ENCODE assay signal across 23 cellular contexts in genomic region chr5:91024727-91025126, GRCh38.
DNase-seq lines count a peak whose midpoint lies in the region; ATAC-seq and TF ChIP-seq lines count a peak whose summit lies in the region.
"Had no signal": no experiment of that assay in that cellular context is flagged by ENCODE, and none has a peak within 500 bp of the region (broad histone marks: within the 10 kb centered on the region; RNA-seq: fewer than 3 reads in every experiment).

No MANE protein-coding gene starts in this region.

- DNase-seq in NCI-H2107 treated with DMSO at 0.1 percent for 48 hours (lab: John Stamatoyannopoulos, UW; ENCODE audit: unreplicated experiment) (peak; percentile 66), NCI-H2107 (lab: John Stamatoyannopoulos, UW) (no peak), NCI-H1436 (lab: John Stamatoyannopoulos, UW) (peak; percentile 47), astrocyte of the spinal cord (ENCODE audit: low read depth, low spot score) (peak; percentile 17), skeletal muscle cell (ENCODE audit: low read depth) (peak; percentile 65), AG08395 (ENCODE audit: low spot score) (no peak)
- DNase-seq in activated CD4-positive, alpha-beta T cell treated with anti-CD3 and anti-CD28 coated beads, Interleukin-2, amount 50 U/mL, for 4 hours = no peak
- DNase-seq: activated CD4-positive, alpha-beta T cell treated with anti-CD3 and anti-CD28 coated beads, Interleukin-2, amount 50 U/mL, for 1 hour; activated effector memory CD4-positive, alpha-beta T cell treated with Interleukin-2 at 50 U/mL for 16 hours; activated naive CD8-positive, alpha-beta T cell treated with anti-CD3 and anti-CD28 coated beads, Interleukin-2, amount 10 ng/mL, durations not matched to agents 7 days and 5 days; brain microvascular endothelial cell; colonic mucosa; effector memory CD8-positive, alpha-beta T cell; KG1; kidney; mammary epithelial cell; spleen; stimulated activated CD4-positive, alpha-beta T cell treated with anti-CD3 and anti-CD28 coated beads, Interleukin-4, amount 100 ng/mL, for 24 hours; stimulated activated naive CD4-positive, alpha-beta T cell treated with Interleukin-2 at 50 U/mL for 16 hours had no signal

- H3K4me3 ChIP-seq in astrocyte of the spinal cord (ENCODE audit: low read depth, low read length) (no peak overlapping the region), skeletal muscle cell (ENCODE audit: low read depth, low read length) (no peak overlapping the region)
- H3K4me3 ChIP-seq: colonic mucosa, SJCRH30, spleen had no signal

- in situ Hi-C loops in astrocyte of the spinal cord (cut with HindIII; ENCODE audit: low sequenced_read_pairs) = no loop called here

- no peak for ATAC-seq in GM21619 (IDR thresholded peaks at IDR 0.05; ENCODE audit: unreplicated experiment)
- ATAC-seq: effector memory CD8-positive, alpha-beta T cell; esophagus mucosa; Panc1 had no signal

- no peak for TF ChIP-seq CTCF in astrocyte of the spinal cord (IDR thresholded peaks at IDR 0.05; ENCODE audit: low read depth, low read length)

Comparison
In these comparisons a context has a peak if more than half of its experiments do, and no peak if none do; other contexts are left out.
1. DNase-seq: peak in NCI-H2107 treated with DMSO at 0.1 percent for 48 hours (single experiment), NCI-H1436 (single experiment), astrocyte of the spinal cord (single experiment) and skeletal muscle cell (single experiment); none in NCI-H2107 (single experiment), AG08395 (single experiment) and activated CD4-positive, alpha-beta T cell treated with anti-CD3 and anti-CD28 coated beads, Interleukin-2, amount 50 U/mL, for 4 hours (0 of 2).